13 cellular contexts compared by ENCODE assay signal in the genomic region with DNA sequence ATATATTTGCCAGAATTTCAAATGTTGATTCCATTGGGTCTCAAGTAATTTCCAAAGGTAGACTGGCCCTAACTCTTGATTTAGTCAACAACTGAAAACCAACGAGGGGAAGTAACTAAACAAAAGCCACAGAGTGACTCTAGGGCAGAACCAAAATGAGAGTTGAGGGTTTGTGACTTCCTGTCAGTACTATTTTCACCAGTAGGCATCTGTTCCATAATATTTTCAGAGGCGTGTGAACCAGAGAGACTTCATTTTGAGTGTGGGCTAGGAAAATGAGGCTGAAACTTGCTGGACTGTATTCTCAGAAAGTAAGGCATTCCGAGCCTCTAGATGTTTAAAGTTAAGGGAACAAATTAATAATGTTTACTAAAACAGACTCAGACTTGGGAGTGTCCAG.
DNase-seq lines count a peak whose midpoint lies in the region; ATAC-seq and TF ChIP-seq lines count a peak whose summit lies in the region.
"Had no signal": no experiment of that assay in that cellular context is flagged by ENCODE, and none has a peak within 500 bp of the region (broad histone marks: within the 10 kb centered on the region; RNA-seq: fewer than 3 reads in every experiment).

No MANE protein-coding gene starts in this region.

- no peaks in the 10 kb centered on the region for H3K4me1 ChIP-seq in left ventricle myocardium inferior

- no peak overlapping the region for H3K4me3 Mint-ChIP-seq in activated CD8-positive, alpha-beta T cell treated with anti-CD3 and anti-CD28 coated beads, Interleukin-2, amount 10 ng/mL, durations not matched to agents 7 days and 5 days
- no peak overlapping the region for H3K4me3 Mint-ChIP-seq in activated CD8-positive, alpha-beta T cell treated with anti-CD3 and anti-CD28 coated beads for 36 hours
- H3K4me3 Mint-ChIP-seq in stimulated activated naive B cell treated with anti-CD40 and anti-IgM and Interleukin-4, amounts not matched to agents 10 μg/mL and 1 μg/mL and 100 μg/mL, for 72 hours, result no peak overlapping the region
- no peak overlapping the region for H3K4me3 Mint-ChIP-seq in activated CD4-positive, alpha-beta T cell treated with anti-CD3 and anti-CD28 coated beads for 36 hours

- ATAC-seq in activated CD8-positive, alpha-beta T cell treated with anti-CD3 and anti-CD28 coated beads, Interleukin-2, amount 10 ng/mL, durations not matched to agents 7 days and 5 days, result peak; percentile 44
- ATAC-seq in activated CD8-positive, alpha-beta T cell treated with anti-CD3 and anti-CD28 coated beads for 36 hours, result no peak
- ATAC-seq in HG02642 (IDR thresholded peaks at IDR 0.05; ENCODE audit: poor library complexity, unreplicated experiment) (peak; percentile 95), HG03521 (IDR thresholded peaks at IDR 0.05; ENCODE audit: unreplicated experiment) (peak; percentile 85)
- ATAC-seq in stimulated activated naive B cell treated with anti-CD40 and anti-IgM and Interleukin-4, amounts not matched to agents 10 μg/mL and 1 μg/mL and 100 μg/mL, for 72 hours (replicated peaks), result peak; percentile 56 to 69
- ATAC-seq in activated CD4-positive, alpha-beta T cell treated with anti-CD3 and anti-CD28 coated beads for 36 hours, result no peak

- no peak for TF ChIP-seq CTCF in activated CD8-positive, alpha-beta T cell treated with anti-CD3 and anti-CD28 coated beads for 36 hours (IDR thresholded peaks at IDR 0.05)
- no peak for TF ChIP-seq CTCF in left ventricle myocardium inferior (IDR thresholded peaks at IDR 0.05; ENCODE audit: borderline replicate concordance)

- peak; percentile 24 for DNase-seq in activated CD8-positive, alpha-beta T cell treated with anti-CD3 and anti-CD28 coated beads, Interleukin-2, amount 10 ng/mL, durations not matched to agents 7 days and 5 days
- no peak for DNase-seq in activated CD8-positive, alpha-beta T cell treated with anti-CD3 and anti-CD28 coated beads for 36 hours
- no peak for DNase-seq in stimulated activated naive B cell treated with anti-CD40 and anti-IgM and Interleukin-4, amounts not matched to agents 10 μg/mL and 1 μg/mL and 100 μg/mL, for 72 hours
- no peak for DNase-seq in activated CD4-positive, alpha-beta T cell treated with anti-CD3 and anti-CD28 coated beads for 36 hours
- no peak for DNase-seq in left ventricle myocardium inferior
- DNase-seq in NCI-H510A treated with DMSO at 0.1 percent for 48 hours (lab: John Stamatoyannopoulos, UW), result no peak
- DNase-seq: 8988T; activated CD4-positive, CD25-positive, alpha-beta regulatory T cell treated with anti-CD3 and anti-CD28 coated beads, Interleukin-2, amount 50 U/mL, for 72 hours; amygdala; IMR-90; OCI-M1 had no signal

- POLR2A ChIA-PET in activated CD8-positive, alpha-beta T cell treated with anti-CD3 and anti-CD28 coated beads, Interleukin-2, amount 10 ng/mL, durations not matched to agents 7 days and 5 days (lab: Charles Lee), result no interaction called here
- POLR2A ChIA-PET in activated CD8-positive, alpha-beta T cell treated with anti-CD3 and anti-CD28 coated beads for 36 hours (lab: Charles Lee), result no interaction called here
- POLR2A ChIA-PET in activated CD4-positive, alpha-beta T cell treated with anti-CD3 and anti-CD28 coated beads for 36 hours (lab: Charles Lee), result no interaction called here

- CTCF ChIA-PET in activated CD8-positive, alpha-beta T cell treated with anti-CD3 and anti-CD28 coated beads, Interleukin-2, amount 10 ng/mL, durations not matched to agents 7 days and 5 days (lab: Charles Lee), result no interaction called here
- CTCF ChIA-PET in activated CD8-positive, alpha-beta T cell treated with anti-CD3 and anti-CD28 coated beads for 36 hours (lab: Charles Lee), result no interaction called here
- CTCF ChIA-PET in activated CD4-positive, alpha-beta T cell treated with anti-CD3 and anti-CD28 coated beads for 36 hours (lab: Charles Lee), result no interaction called here

- H3K27me3 ChIP-seq in left ventricle myocardium inferior (ENCODE audit: low read depth), result no peaks in the 10 kb centered on the region

- peaks cover 40% of the 10 kb centered on the region for H3K36me3 Mint-ChIP-seq in activated CD8-positive, alpha-beta T cell treated with anti-CD3 and anti-CD28 coated beads, Interleukin-2, amount 10 ng/mL, durations not matched to agents 7 days and 5 days (ENCODE audit: low read depth)
- peaks cover 54% of the 10 kb centered on the region for H3K36me3 Mint-ChIP-seq in activated CD8-positive, alpha-beta T cell treated with anti-CD3 and anti-CD28 coated beads for 36 hours (ENCODE audit: low read depth)
- H3K36me3 Mint-ChIP-seq in stimulated activated naive B cell treated with anti-CD40 and anti-IgM and Interleukin-4, amounts not matched to agents 10 μg/mL and 1 μg/mL and 100 μg/mL, for 72 hours, result peaks cover 34 to 54% of the 10 kb centered on the region in 2 donors
- H3K36me3 Mint-ChIP-seq in activated CD4-positive, alpha-beta T cell treated with anti-CD3 and anti-CD28 coated beads for 36 hours (ENCODE audit: low read depth), result peaks cover 45% of the 10 kb centered on the region

- peaks cover 14% of the 10 kb centered on the region for H3K4me1 Mint-ChIP-seq in activated CD8-positive, alpha-beta T cell treated with anti-CD3 and anti-CD28 coated beads, Interleukin-2, amount 10 ng/mL, durations not matched to agents 7 days and 5 days (ENCODE audit: low read depth)
- no peaks in the 10 kb centered on the region for H3K4me1 Mint-ChIP-seq in activated CD8-positive, alpha-beta T cell treated with anti-CD3 and anti-CD28 coated beads for 36 hours (ENCODE audit: low read depth)
- H3K4me1 Mint-ChIP-seq in stimulated activated naive B cell treated with anti-CD40 and anti-IgM and Interleukin-4, amounts not matched to agents 10 μg/mL and 1 μg/mL and 100 μg/mL, for 72 hours, result peaks cover 8 to 22% of the 10 kb centered on the region in 2 donors
- no peaks in the 10 kb centered on the region for H3K4me1 Mint-ChIP-seq in activated CD4-positive, alpha-beta T cell treated with anti-CD3 and anti-CD28 coated beads for 36 hours

- H3K4me3 ChIP-seq in left ventricle myocardium inferior, result no peak overlapping the region

- no peaks in the 10 kb centered on the region for H3K36me3 ChIP-seq in left ventricle myocardium inferior

- no peaks in the 10 kb centered on the region for H3K9me3 Mint-ChIP-seq in activated CD8-positive, alpha-beta T cell treated with anti-CD3 and anti-CD28 coated beads, Interleukin-2, amount 10 ng/mL, durations not matched to agents 7 days and 5 days (ENCODE audit: insufficient read depth)
- H3K9me3 Mint-ChIP-seq in activated CD8-positive, alpha-beta T cell treated with anti-CD3 and anti-CD28 coated beads for 36 hours, result no peaks in the 10 kb centered on the region
- H3K9me3 Mint-ChIP-seq in stimulated activated naive B cell treated with anti-CD40 and anti-IgM and Interleukin-4, amounts not matched to agents 10 μg/mL and 1 μg/mL and 100 μg/mL, for 72 hours, result no peaks in the 10 kb centered on the region
- H3K9me3 Mint-ChIP-seq in activated CD4-positive, alpha-beta T cell treated with anti-CD3 and anti-CD28 coated beads for 36 hours (ENCODE audit: low read depth), result no peaks in the 10 kb centered on the region

- no peaks in the 10 kb centered on the region for H3K27me3 Mint-ChIP-seq in activated CD8-positive, alpha-beta T cell treated with anti-CD3 and anti-CD28 coated beads, Interleukin-2, amount 10 ng/mL, durations not matched to agents 7 days and 5 days (ENCODE audit: low read depth)
- no peaks in the 10 kb centered on the region for H3K27me3 Mint-ChIP-seq in activated CD8-positive, alpha-beta T cell treated with anti-CD3 and anti-CD28 coated beads for 36 hours
- H3K27me3 Mint-ChIP-seq in stimulated activated naive B cell treated with anti-CD40 and anti-IgM and Interleukin-4, amounts not matched to agents 10 μg/mL and 1 μg/mL and 100 μg/mL, for 72 hours, result no peaks in the 10 kb centered on the region
- no peaks in the 10 kb centered on the region for H3K27me3 Mint-ChIP-seq in activated CD4-positive, alpha-beta T cell treated with anti-CD3 and anti-CD28 coated beads for 36 hours

- no peaks in the 10 kb centered on the region for H3K9me3 ChIP-seq in left ventricle myocardium inferior (replicated peaks)

- no peak overlapping the region for H3K27ac Mint-ChIP-seq in activated CD8-positive, alpha-beta T cell treated with anti-CD3 and anti-CD28 coated beads, Interleukin-2, amount 10 ng/mL, durations not matched to agents 7 days and 5 days
- no peak overlapping the region for H3K27ac Mint-ChIP-seq in activated CD8-positive, alpha-beta T cell treated with anti-CD3 and anti-CD28 coated beads for 36 hours
- H3K27ac Mint-ChIP-seq in stimulated activated naive B cell treated with anti-CD40 and anti-IgM and Interleukin-4, amounts not matched to agents 10 μg/mL and 1 μg/mL and 100 μg/mL, for 72 hours, result no peak overlapping the region
- no peak overlapping the region for H3K27ac Mint-ChIP-seq in activated CD4-positive, alpha-beta T cell treated with anti-CD3 and anti-CD28 coated beads for 36 hours

- intact Hi-C loops in activated CD8-positive, alpha-beta T cell treated with anti-CD3 and anti-CD28 coated beads for 36 hours (cut with micrococcal nuclease), result no loop called here
- intact Hi-C loops in activated CD4-positive, alpha-beta T cell treated with anti-CD3 and anti-CD28 coated beads for 36 hours (cut with DNase I, micrococcal nuclease), result no loop called here
- intact Hi-C loops in left ventricle myocardium inferior (cut with micrococcal nuclease), result no loop called here

- no peak overlapping the region for H3K27ac ChIP-seq in left ventricle myocardium inferior (replicated peaks)

Comparison
In these comparisons a context has a peak if more than half of its experiments do, and no peak if none do; other contexts are left out.
1. ATAC-seq: peak in activated CD8-positive, alpha-beta T cell treated with anti-CD3 and anti-CD28 coated beads, Interleukin-2, amount 10 ng/mL, durations not matched to agents 7 days and 5 days (single experiment), HG02642 (single experiment), HG03521 (single experiment) and stimulated activated naive B cell treated with anti-CD40 and anti-IgM and Interleukin-4, amounts not matched to agents 10 μg/mL and 1 μg/mL and 100 μg/mL, for 72 hours (2 of 2); none in activated CD8-positive, alpha-beta T cell treated with anti-CD3 and anti-CD28 coated beads for 36 hours (single experiment) and activated CD4-positive, alpha-beta T cell treated with anti-CD3 and anti-CD28 coated beads for 36 hours (single experiment).